ENCODE assay signal across 14 cellular contexts in genomic region chr1:205351984-205352713, GRCh38. TPM values are rescaled to one million over a fixed set of nuclear protein-coding genes. Genes with fewer than 3 reads are reported as not detected.
A peak's percentile ranks its signal among the peaks of the same experiment; 100 is the strongest.
DNase-seq lines count a peak whose midpoint lies in the region; ATAC-seq and TF ChIP-seq lines count a peak whose summit lies in the region.
"Had no signal": no experiment of that assay in that cellular context is flagged by ENCODE, and none has a peak within 500 bp of the region (broad histone marks: within the 10 kb centered on the region; RNA-seq: fewer than 3 reads in every experiment).

No MANE protein-coding gene starts in this region.

- H3K36me3 Mint-ChIP-seq in activated CD8-positive, alpha-beta T cell treated with anti-CD3 and anti-CD28 coated beads for 36 hours (ENCODE audit: low read depth) = no peaks in the 10 kb centered on the region

- CTCF ChIA-PET in activated CD8-positive, alpha-beta T cell treated with anti-CD3 and anti-CD28 coated beads for 36 hours (lab: Charles Lee) = interaction anchor here (1.2 to 5.0 kb wide), 5 partner anchors 13 to 133 kb away, joined by 4 to 121 read pairs (median 35); no protein-coding TSS in a partner anchor

- peaks cover 0 to 49% (median 0%) of the 10 kb centered on the region in 4 donors for H3K27me3 ChIP-seq in esophagus muscularis mucosa

- peak; percentile 73 for DNase-seq in NCI-H2081 (lab: John Stamatoyannopoulos, UW)
- no peak for DNase-seq in NCI-H2081 treated with DMSO at 0.1 percent for 48 hours (lab: John Stamatoyannopoulos, UW)
- DNase-seq in NCI-H510A treated with DMSO at 0.1 percent for 48 hours (lab: John Stamatoyannopoulos, UW) = peak; percentile 71
- peak; percentile 76 for DNase-seq in epithelial cell of esophagus (ENCODE audit: low read depth)
- peak; percentile 48 for DNase-seq in skeletal muscle cell (ENCODE audit: low read depth)
- DNase-seq in esophagus muscularis mucosa (ENCODE audit: extremely low spot score) = no peak
- no peak for DNase-seq in LoVo (ENCODE audit: low spot score)
- DNase-seq in activated CD8-positive, alpha-beta T cell treated with anti-CD3 and anti-CD28 coated beads for 36 hours = no peak
- DNase-seq: foreskin melanocyte, HCEC 1CT, T1000 had no signal

- peaks cover 4% of the 10 kb centered on the region for H3K27me3 Mint-ChIP-seq in activated CD8-positive, alpha-beta T cell treated with anti-CD3 and anti-CD28 coated beads for 36 hours

- intact Hi-C loops in esophagus muscularis mucosa (cut with DNase I) = loop anchor here (5.0 kb wide), 2 partner anchors 135 to 170 kb away; no protein-coding TSS in a partner anchor
- intact Hi-C loops in activated CD8-positive, alpha-beta T cell treated with anti-CD3 and anti-CD28 coated beads for 36 hours (cut with micrococcal nuclease) = loop anchor here (5.0 kb wide), 1 partner anchor 170 kb away; no protein-coding TSS in a partner anchor

- no peak overlapping the region for H3K4me3 ChIP-seq in epithelial cell of esophagus (ENCODE audit: low read length)
- no peak overlapping the region for H3K4me3 ChIP-seq in skeletal muscle cell (ENCODE audit: low read depth, low read length)
- no peak overlapping the region for H3K4me3 ChIP-seq in esophagus muscularis mucosa
- H3K4me3 ChIP-seq: GM12878 had no signal

- H3K36me3 ChIP-seq in esophagus muscularis mucosa = no peaks in the 10 kb centered on the region
- H3K36me3 ChIP-seq: neutrophil had no signal

- no peak for ATAC-seq in activated CD8-positive, alpha-beta T cell treated with anti-CD3 and anti-CD28 coated beads for 36 hours
- ATAC-seq: GM12878 had no signal

- POLR2A ChIA-PET in activated CD8-positive, alpha-beta T cell treated with anti-CD3 and anti-CD28 coated beads for 36 hours (lab: Charles Lee) = interaction anchor here (0.6 kb wide), 1 partner anchor 131 kb away, joined by 3 read pairs; no protein-coding TSS in a partner anchor

- no peak for TF ChIP-seq CTCF in epithelial cell of esophagus (IDR thresholded peaks at IDR 0.05; ENCODE audit: insufficient read depth, low read depth, low read length, missing control alignments)
- TF ChIP-seq CTCF in esophagus muscularis mucosa (IDR thresholded peaks at IDR 0.05) = no peak
- TF ChIP-seq CTCF in activated CD8-positive, alpha-beta T cell treated with anti-CD3 and anti-CD28 coated beads for 36 hours (IDR thresholded peaks at IDR 0.05) = no peak

- H3K4me3 Mint-ChIP-seq in activated CD8-positive, alpha-beta T cell treated with anti-CD3 and anti-CD28 coated beads for 36 hours = no peak overlapping the region

- 75% methylated on average over 11 of the region's 11 CpGs for WGBS in esophagus muscularis mucosa

- TF ChIP-seq EP300 in esophagus muscularis mucosa (IDR thresholded peaks at IDR 0.05) = no peak

- no peak overlapping the region for H3K27ac Mint-ChIP-seq in activated CD8-positive, alpha-beta T cell treated with anti-CD3 and anti-CD28 coated beads for 36 hours

- no peak overlapping the region for H3K27ac ChIP-seq in esophagus muscularis mucosa (replicated peaks in 1 of 4)
- H3K27ac ChIP-seq: 22Rv1, neutrophil had no signal

- no peaks in the 10 kb centered on the region for H3K9me3 Mint-ChIP-seq in activated CD8-positive, alpha-beta T cell treated with anti-CD3 and anti-CD28 coated beads for 36 hours

- H3K9me3 ChIP-seq in esophagus muscularis mucosa = no peaks in the 10 kb centered on the region
- H3K9me3 ChIP-seq: neutrophil had no signal

- no peaks in the 10 kb centered on the region for H3K4me1 Mint-ChIP-seq in activated CD8-positive, alpha-beta T cell treated with anti-CD3 and anti-CD28 coated beads for 36 hours (ENCODE audit: low read depth)

- H3K4me1 ChIP-seq in esophagus muscularis mucosa = peaks cover 0 to 11% (median 10%) of the 10 kb centered on the region in 4 donors

- no peak for TF ChIP-seq POLR2A in esophagus muscularis mucosa (IDR thresholded peaks at IDR 0.05; ENCODE audit: low read depth)

RNA-seq across cellular contexts. Expression of gene KLHDC8A, which starts 4.6 kb away (rescaled TPM):
- total RNA-seq in esophagus muscularis mucosa = 1 to 10 TPM in 2 of 4 donors, under 1 TPM in 2; 0.32 to 2.0 (median 1.2) TPM
- total RNA-seq in activated CD8-positive, alpha-beta T cell treated with anti-CD3 and anti-CD28 coated beads for 36 hours = not detected
- total RNA-seq: GM12878 had no signal

RNA-seq across cellular contexts. Expression of gene NUAK2, which starts 30.6 kb away (rescaled TPM):
- under 1 TPM; 0.42 to 0.86 (median 0.74) TPM for total RNA-seq in esophagus muscularis mucosa
- 1 to 10 TPM; 1.9 TPM for total RNA-seq in activated CD8-positive, alpha-beta T cell treated with anti-CD3 and anti-CD28 coated beads for 36 hours

Comparison
In these comparisons a context has a peak if more than half of its experiments do, and no peak if none do; other contexts are left out.
1. DNase-seq: peak in NCI-H2081 (2 of 2), NCI-H510A treated with DMSO at 0.1 percent for 48 hours (single experiment), epithelial cell of esophagus (single experiment) and skeletal muscle cell (single experiment); none in NCI-H2081 treated with DMSO at 0.1 percent for 48 hours (single experiment), esophagus muscularis mucosa (single experiment), LoVo (single experiment) and activated CD8-positive, alpha-beta T cell treated with anti-CD3 and anti-CD28 coated beads for 36 hours (single experiment).